Comparison of ENCODE assay signal across 17 cellular contexts in the genomic region with DNA sequence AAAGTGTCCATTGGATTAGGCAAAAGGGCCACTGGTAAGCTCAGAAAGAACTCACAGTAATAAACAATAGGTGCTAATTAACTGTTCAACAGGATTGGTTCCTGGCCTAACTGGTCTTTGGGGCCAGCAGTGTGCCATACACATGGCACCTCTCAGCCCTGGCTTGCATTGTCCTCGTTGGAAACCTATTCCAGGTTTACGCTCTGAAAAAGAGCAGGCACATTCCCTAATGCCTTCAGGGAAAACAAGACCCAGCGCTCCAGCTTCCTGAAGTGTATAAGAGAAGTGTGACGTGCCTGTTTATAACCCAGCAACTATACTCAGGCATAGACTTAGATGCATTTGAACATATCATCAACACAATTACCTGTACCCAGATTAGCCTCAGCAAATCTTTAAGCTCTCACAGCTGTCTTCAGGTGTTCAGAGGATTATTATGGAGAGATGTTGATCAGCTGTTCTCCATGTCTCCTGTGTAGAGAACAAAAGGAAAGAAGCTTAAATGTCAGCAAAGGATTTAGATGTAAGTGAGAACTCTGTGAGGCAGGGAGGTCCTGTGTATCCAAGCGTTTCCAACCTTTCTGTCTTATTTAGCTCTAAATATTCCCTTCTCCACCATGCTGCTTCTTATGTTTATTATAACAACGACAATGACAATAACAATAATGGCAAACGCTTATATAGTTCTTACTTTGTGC. TPM values are rescaled to one million over a fixed set of nuclear protein-coding genes. Genes with fewer than 3 reads are reported as not detected.
DNase-seq lines count a peak whose midpoint lies in the region; ATAC-seq, FAIRE-seq and TF ChIP-seq lines count a peak whose summit lies in the region.
"Had no signal": no experiment of that assay in that cellular context is flagged by ENCODE, and none has a peak within 500 bp of the region (broad histone marks: within the 10 kb centered on the region; RNA-seq: fewer than 3 reads in every experiment).

No MANE protein-coding gene starts in this region.

- H3K23ac ChIP-seq in mesendoderm (ENCODE audit: low read length) = no peak overlapping the region

- H3K36me3 ChIP-seq in WERI-Rb-1 (no peaks in the 10 kb centered on the region), mesendoderm (ENCODE audit: control insufficient read depth, insufficient read depth, low read length) (no peaks in the 10 kb centered on the region)

- no peaks in the 10 kb centered on the region for H3K79me1 ChIP-seq in mesendoderm (ENCODE audit: low read length)

- no peak overlapping the region for H3K9ac ChIP-seq in mesendoderm (ENCODE audit: low read length)

- H2BK120ac ChIP-seq in mesendoderm (ENCODE audit: low read depth, low read length) = no peak overlapping the region

- no peak overlapping the region for H4K5ac ChIP-seq in mesendoderm (ENCODE audit: low read length)

- H3K9me3 ChIP-seq in WERI-Rb-1 (ENCODE audit: severe bottlenecking) = no peaks in the 10 kb centered on the region

- H3K56ac ChIP-seq in mesendoderm (ENCODE audit: low read length) = no peak overlapping the region

- no peaks in the 10 kb centered on the region for H3K27me3 Mint-ChIP-seq in activated T-cell treated with anti-CD3 and anti-CD28 coated beads, Interleukin-2, amount 50 U/mL, for 4 hours (ENCODE audit: low read depth)

- H4K8ac ChIP-seq in mesendoderm (ENCODE audit: low read depth, low read length) = no peak overlapping the region

- no peak overlapping the region for H3K18ac ChIP-seq in mesendoderm (ENCODE audit: low read length)

- H3K4me1 ChIP-seq in mesendoderm (ENCODE audit: control insufficient read depth, low read depth, low read length) = peaks cover 2% of the 10 kb centered on the region

- no peaks in the 10 kb centered on the region for H3K9me3 Mint-ChIP-seq in activated T-cell treated with anti-CD3 and anti-CD28 coated beads, Interleukin-2, amount 50 U/mL, for 4 hours
- H3K9me3 Mint-ChIP-seq: HFFc6 had no signal

- H3K36me3 Mint-ChIP-seq in activated T-cell treated with anti-CD3 and anti-CD28 coated beads, Interleukin-2, amount 50 U/mL, for 4 hours (ENCODE audit: insufficient read depth) = no peaks in the 10 kb centered on the region

- no CpG with 5 or more reads among the region's 7 CpGs for whole genome bisulfite sequencing in mesendoderm (ENCODE audit: extremely low coverage, insufficient coverage, low lambda C conversion rate)

- peak; percentile 93 for FAIRE-seq in D721Med (lab: Jason Lieb, UNC)
- FAIRE-seq in GM19239 (lab: Jason Lieb, UNC) = no peak

- no peak for ATAC-seq in activated T-cell treated with anti-CD3 and anti-CD28 coated beads, Interleukin-2, amount 50 U/mL, for 4 hours
- ATAC-seq: GM12878 had no signal

- no peak overlapping the region for H2BK5ac ChIP-seq in mesendoderm (ENCODE audit: low read length)

- H3K4me1 Mint-ChIP-seq in activated T-cell treated with anti-CD3 and anti-CD28 coated beads, Interleukin-2, amount 50 U/mL, for 4 hours (ENCODE audit: low read depth) = peaks cover 2% of the 10 kb centered on the region

- no peaks in the 10 kb centered on the region for H3K79me2 ChIP-seq in mesendoderm (ENCODE audit: control insufficient read depth, insufficient read depth, low read length)

- H3K27ac ChIP-seq in WERI-Rb-1 (peak overlapping the region; percentile 68), mesendoderm (ENCODE audit: low read depth, low read length) (no peak overlapping the region)
- H3K27ac ChIP-seq: C4-2B, PC-9 had no signal

- no peak for TF ChIP-seq CTCF in D721Med (IDR thresholded peaks at IDR 0.05; ENCODE audit: insufficient read depth, missing control alignments)
- TF ChIP-seq CTCF in WERI-Rb-1 (IDR thresholded peaks at IDR 0.05; ENCODE audit: low read depth, low read length) = no peak

- DNase-seq in NCI-H2107 treated with DMSO at 0.1 percent for 48 hours (lab: John Stamatoyannopoulos, UW; ENCODE audit: unreplicated experiment) (peak; percentile 1), NCI-H2107 (lab: John Stamatoyannopoulos, UW) (no peak), D721Med (ENCODE audit: insufficient read length, low spot score) (peak; percentile 30), WERI-Rb-1 (peak; percentile 26), mesendoderm (peak; percentile 84), epidermal melanocyte (ENCODE audit: insufficient read length, low spot score) (no peak), GM19239 (ENCODE audit: insufficient read length, low spot score) (no peak)
- DNase-seq in activated T-cell treated with anti-CD3 and anti-CD28 coated beads, Interleukin-2, amount 50 U/mL, for 4 hours = no peak
- DNase-seq: DMS53, HFFc6, KBM-7, NCI-H1092 treated with DMSO at 0.1 percent for 48 hours, NCI-H1930, NCI-H446, PC-9 had no signal

- H3K4me2 ChIP-seq in mesendoderm (ENCODE audit: low read length) = no peak overlapping the region
- H3K4me2 ChIP-seq: PC-9 had no signal

- H2AK5ac ChIP-seq in mesendoderm (ENCODE audit: low read length) = no peak overlapping the region

- H3K27me3 ChIP-seq in WERI-Rb-1 (ENCODE audit: insufficient read depth, low read depth, severe bottlenecking) (no peaks in the 10 kb centered on the region), mesendoderm (ENCODE audit: insufficient read depth, low read length, poor library complexity) (no peaks in the 10 kb centered on the region)

- no peak overlapping the region for H3K4me3 ChIP-seq in WERI-Rb-1 (ENCODE audit: low read depth, low read length)
- no peak overlapping the region for H3K4me3 ChIP-seq in mesendoderm (ENCODE audit: low read length)
- H3K4me3 ChIP-seq: GM12878, PC-9 had no signal

- no peak overlapping the region for H2BK15ac ChIP-seq in mesendoderm (replicated peaks; ENCODE audit: low read depth)

- no peak overlapping the region for H3K4ac ChIP-seq in mesendoderm (ENCODE audit: low read depth, low read length)

- H3K4me3 Mint-ChIP-seq in activated T-cell treated with anti-CD3 and anti-CD28 coated beads, Interleukin-2, amount 50 U/mL, for 4 hours = no peak overlapping the region
- H3K4me3 Mint-ChIP-seq: HFFc6 had no signal

RNA-seq across cellular contexts. Expression of a gene that starts 52.1 kb away (rescaled TPM):
- polyA plus RNA-seq in mesendoderm (2013, experiment 1 of 2) = 50.9 TPM
- polyA plus RNA-seq in mesendoderm (2013, experiment 2 of 2) = 51.8 TPM
- total RNA-seq in activated T-cell treated with anti-CD3 and anti-CD28 coated beads, Interleukin-2, amount 50 U/mL, for 4 hours = 1 to 10 TPM in 2 of 3 donors, under 1 TPM in 1; 0.87 to 1.9 (median 1.1) TPM

Comparison
In these comparisons a context has a peak if more than half of its experiments do, and no peak if none do; other contexts are left out.
1. DNase-seq: peak in NCI-H2107 treated with DMSO at 0.1 percent for 48 hours (single experiment), D721Med (single experiment), WERI-Rb-1 (single experiment) and mesendoderm (single experiment); none in NCI-H2107 (single experiment), activated T-cell treated with anti-CD3 and anti-CD28 coated beads, Interleukin-2, amount 50 U/mL, for 4 hours (single experiment), epidermal melanocyte (single experiment) and GM19239 (single experiment).